In genomic region chr4:88211473-88212252, GRCh38 we compare ENCODE assay signal across 8 cellular contexts. TPM values are rescaled to one million over a fixed set of nuclear protein-coding genes. Genes with fewer than 3 reads are reported as not detected.
DNase-seq lines count a peak whose midpoint lies in the region; ATAC-seq and TF ChIP-seq lines count a peak whose summit lies in the region.

No MANE protein-coding gene starts in this region.

- H3K79me2 ChIP-seq in PC-9 (ENCODE audit: low read depth): no peaks in the 10 kb centered on the region

- POLR2A ChIA-PET in PC-9 (lab: Charles Lee; ENCODE audit: unreplicated experiment): no interaction called here

- CTCF ChIA-PET in PC-9 (lab: Charles Lee): interaction anchor here (0.9 to 1.4 kb wide), 4 partner anchors 177 to 359 kb away, joined by 4 to 9 read pairs (median 7); no protein-coding TSS in a partner anchor

- H3F3A ChIP-seq in PC-9 (ENCODE audit: insufficient read depth, low read depth): no peaks in the 10 kb centered on the region

- TF ChIP-seq CTCF in PC-9 (conservative IDR thresholded peaks at IDR 0.05) (peak; percentile 78), astrocyte of the spinal cord (IDR thresholded peaks at IDR 0.05; ENCODE audit: low read depth, low read length) (peak; percentile 53)

- no TSS peak for BruUV-seq in PC-9 (replicated peaks; lab: Mats Ljungman, UMichigan)

- H3K27ac ChIP-seq in PC-9: no peak overlapping the region

- DNase-seq in AG08395 (ENCODE audit: low spot score): peak; percentile 56
- DNase-seq in ELR (ENCODE audit: low read depth): peak; percentile 63
- DNase-seq in PC-9: peak; percentile 37 to 39
- peak; percentile 56 for DNase-seq in astrocyte of the spinal cord (ENCODE audit: low read depth, low spot score)
- peak; percentile 38 for DNase-seq in iris pigment epithelial cell (ENCODE audit: low read depth)
- peak; percentile 32 to 43 for DNase-seq in stimulated activated CD4-positive, alpha-beta T cell treated with anti-CD3 and anti-CD28 coated beads, Interleukin-4, amount 100 ng/mL, for 48 hours (ENCODE audit: low read depth in 2 of 2)

- peaks cover 6% of the 10 kb centered on the region for H3K4me1 ChIP-seq in PC-9 (replicated peaks; ENCODE audit: insufficient read depth)

- H3K36me3 ChIP-seq in PC-9 (ENCODE audit: low read depth): no peaks in the 10 kb centered on the region

- in situ Hi-C loops in astrocyte of the spinal cord (cut with HindIII; ENCODE audit: low sequenced_read_pairs): no loop called here

- H3K4me3 ChIP-seq in PC-9: no peak overlapping the region
- no peak overlapping the region for H3K4me3 ChIP-seq in astrocyte of the spinal cord (ENCODE audit: low read depth, low read length)

- no peaks in the 10 kb centered on the region for H3K27me3 ChIP-seq in PC-9 (ENCODE audit: insufficient read depth, low read depth)

- ATAC-seq in HG03066 (IDR thresholded peaks at IDR 0.05; ENCODE audit: low read depth, unreplicated experiment) (peak; percentile 85), HG03108 (IDR thresholded peaks at IDR 0.05; ENCODE audit: unreplicated experiment) (no peak)

- no peaks in the 10 kb centered on the region for H3K9me2 ChIP-seq in PC-9 (ENCODE audit: insufficient read depth)

- H2AFZ ChIP-seq in PC-9: peak overlapping the region; percentile 33; the same call in 1 of the 2 replicates

- intact Hi-C loops in PC-9 (cut with micrococcal nuclease; ENCODE audit: unreplicated experiment): loop anchor here (1.0 to 5.0 kb wide), 4 partner anchors 156 to 534 kb away; no protein-coding TSS in a partner anchor

- no peaks in the 10 kb centered on the region for H3K9me3 ChIP-seq in PC-9 (ENCODE audit: insufficient read depth, low read depth)

- no peaks in the 10 kb centered on the region for H4K20me1 ChIP-seq in PC-9 (ENCODE audit: insufficient read depth)

- H3K4me2 ChIP-seq in PC-9: peak overlapping the region; percentile 63

RNA-seq across cellular contexts. Expression of gene ABCG2, which starts 53.2 kb away (rescaled TPM):
- total RNA-seq in PC-9 (2021): 13.3 and 24.6 TPM in 2 replicates
